9 cellular contexts compared by ENCODE assay signal in genomic region chr6:27829453-27830211, GRCh38.
DNase-seq lines count a peak whose midpoint lies in the region; ATAC-seq and TF ChIP-seq lines count a peak whose summit lies in the region.
"Had no signal": no experiment of that assay in that cellular context is flagged by ENCODE, and none has a peak within 500 bp of the region (broad histone marks: within the 10 kb centered on the region; RNA-seq: fewer than 3 reads in every experiment).

No MANE protein-coding gene starts in this region.

- H3K27ac Mint-ChIP-seq in memory B cell, result peak overlapping the region; percentile 97

- no peak for DNase-seq in BE2C
- DNase-seq in Jurkat, Clone E6-1 (ENCODE audit: low read depth, low spot score), result no peak
- peak; percentile 4 for DNase-seq in astrocyte of the hippocampus (ENCODE audit: low read depth, low spot score)
- DNase-seq in memory B cell (ENCODE audit: low spot score in 2 of 2), result no peak
- no peak for DNase-seq in cortex of kidney (lab: John Stamatoyannopoulos, UW)
- DNase-seq: stimulated activated naive CD4-positive, alpha-beta T cell treated with Interleukin-2 at 50 U/mL for 16 hours had no signal

- peaks cover 17% of the 10 kb centered on the region for H3K4me1 Mint-ChIP-seq in memory B cell

- TF ChIP-seq CTCF in BE2C (IDR thresholded peaks at IDR 0.05; ENCODE audit: low read depth, low read length), result no peak

- H3K4me1 ChIP-seq in BE2C, result no peaks in the 10 kb centered on the region; the same call in 1 of the 2 replicates

- no peaks in the 10 kb centered on the region; the same call in 1 of the 2 replicates for H3K36me3 ChIP-seq in BE2C

- no peak for ATAC-seq in memory B cell (ENCODE audit: low read depth)
- no peak for ATAC-seq in GM19452 (IDR thresholded peaks at IDR 0.05; ENCODE audit: unreplicated experiment)
- no peak for ATAC-seq in HG03565 (IDR thresholded peaks at IDR 0.05; ENCODE audit: unreplicated experiment)
- ATAC-seq in HG03045 (IDR thresholded peaks at IDR 0.05; ENCODE audit: unreplicated experiment), result no peak

- peak overlapping the region; percentile 72 for H3K4me3 ChIP-seq in BE2C (ENCODE audit: low read depth, low read length)
- H3K4me3 ChIP-seq in Jurkat, Clone E6-1 (ENCODE audit: low read length), result peak overlapping the region; percentile 59

- no peaks in the 10 kb centered on the region for H3K27me3 Mint-ChIP-seq in memory B cell

- peaks cover 3% of the 10 kb centered on the region for H3K9me3 Mint-ChIP-seq in memory B cell

- peak overlapping the region; percentile 93 for H3K4me3 Mint-ChIP-seq in memory B cell

- H3K9me3 ChIP-seq in BE2C, result no peaks in the 10 kb centered on the region

- peaks cover 7% of the 10 kb centered on the region for H3K36me3 Mint-ChIP-seq in memory B cell

- no peaks in the 10 kb centered on the region for H3K27me3 ChIP-seq in BE2C
